In genomic region chr1:46496505-46496904, GRCh38 we compare ENCODE assay signal across 34 cellular contexts. TPM values are rescaled to one million over a fixed set of nuclear protein-coding genes. Genes with fewer than 3 reads are reported as not detected.
"Had no signal": no experiment of that assay in that cellular context is flagged by ENCODE, and none has a peak within 500 bp of the region (broad histone marks: within the 10 kb centered on the region; RNA-seq: fewer than 3 reads in every experiment).

No MANE protein-coding gene starts in this region.

- H3K4me3 ChIP-seq: colonic mucosa, esophagus squamous epithelium, gastrocnemius medialis, heart right ventricle, left lung, lower lobe of right lung, mucosa of descending colon had no signal

- FAIRE-seq: endometrium, islet of Langerhans, keratinocyte had no signal

- H3K36me3 ChIP-seq: colonic mucosa, esophagus squamous epithelium, gastrocnemius medialis, heart right ventricle, left lung, lower lobe of right lung had no signal

- H3K27ac ChIP-seq: colonic mucosa, epithelial cell of prostate, esophagus squamous epithelium, gastrocnemius medialis, heart right ventricle, left lung, lower lobe of right lung had no signal

- H3K4me1 ChIP-seq: colonic mucosa, gastrocnemius medialis, heart right ventricle, left lung, lower lobe of right lung had no signal

- H3K9me3 ChIP-seq: colonic mucosa, esophagus squamous epithelium, gastrocnemius medialis, heart right ventricle, left lung, lower lobe of right lung, mucosa of descending colon had no signal

- ATAC-seq: effector memory CD8-positive, alpha-beta T cell; esophagus mucosa; gastrocnemius medialis; heart right ventricle; left cardiac atrium; left lung; left ventricle myocardium superior; lower lobe of right lung; mucosa of descending colon had no signal

- DNase-seq: colonic mucosa; cortex of kidney; effector CD8-positive, alpha-beta T cell; effector memory CD8-positive, alpha-beta T cell; endodermal cell; erythroblast; esophagus squamous epithelium; foreskin fibroblast; foreskin melanocyte; gastrocnemius medialis; glutamatergic neuron; head of caudate nucleus; heart right ventricle; hippocampal formation; left cardiac atrium; left ventricle myocardium superior; lower lobe of right lung; mesenchymal stem cell; mucosa of descending colon; naive B cell had no signal

RNA-seq across cellular contexts. Expression of gene DMBX1, which starts 6.9 kb away (rescaled TPM):
- total RNA-seq: colonic mucosa, dermis microvascular lymphatic vessel endothelial cell, esophagus mucosa, esophagus squamous epithelium, gastrocnemius medialis, glomerular endothelial cell, heart right ventricle, left cardiac atrium, left lung, left ventricle myocardium superior, lower lobe of right lung, lung microvascular endothelial cell, mesothelial cell of epicardium, mucosa of descending colon, myocyte had no signal
- polyA plus RNA-seq: heart right ventricle, keratinocyte had no signal

RNA-seq across cellular contexts. Expression of gene KNCN, which starts 54.9 kb away (rescaled TPM):
- total RNA-seq: colonic mucosa, dermis microvascular lymphatic vessel endothelial cell, endodermal cell, esophagus mucosa, esophagus squamous epithelium, gastrocnemius medialis, glomerular endothelial cell, heart right ventricle, kidney epithelial cell, left cardiac atrium, left lung, left ventricle myocardium superior, lower leg skin, lower lobe of right lung, lung microvascular endothelial cell, mesenteric fat pad, mesothelial cell of epicardium, mucosa of descending colon, myocyte had no signal
- polyA plus RNA-seq: heart right ventricle, keratinocyte had no signal
